Comparison of ENCODE assay signal across 17 cellular contexts in genomic region chr3:33430061-33430460, GRCh38. TPM values are rescaled to one million over a fixed set of nuclear protein-coding genes. Genes with fewer than 3 reads are reported as not detected.
DNase-seq lines count a peak whose midpoint lies in the region; ATAC-seq and TF ChIP-seq lines count a peak whose summit lies in the region.
"Had no signal": no experiment of that assay in that cellular context is flagged by ENCODE, and none has a peak within 500 bp of the region (broad histone marks: within the 10 kb centered on the region; RNA-seq: fewer than 3 reads in every experiment).

No MANE protein-coding gene starts in this region.

- no peaks in the 10 kb centered on the region for H3K9me3 Mint-ChIP-seq in activated CD4-positive, alpha-beta memory T cell treated with anti-CD3 and anti-CD28 coated beads for 36 hours
- H3K9me3 Mint-ChIP-seq in activated CD4-positive, alpha-beta memory T cell treated with anti-CD3 and anti-CD28 coated beads, Interleukin-2, amount 10 ng/mL, durations not matched to agents 7 days and 5 days, result no peaks in the 10 kb centered on the region
- H3K9me3 Mint-ChIP-seq in activated B cell treated with CpG ODN at 0.5 μM for 24 hours (no peaks in the 10 kb centered on the region), glutamatergic neuron (ENCODE audit: unreplicated experiment) (no peaks in the 10 kb centered on the region)
- H3K9me3 Mint-ChIP-seq in naive thymus-derived CD8-positive, alpha-beta T cell, result no peaks in the 10 kb centered on the region
- H3K9me3 Mint-ChIP-seq: naive B cell, WTC11 had no signal

- no peak for DNase-seq in activated CD4-positive, alpha-beta memory T cell treated with anti-CD3 and anti-CD28 coated beads for 36 hours
- no peak for DNase-seq in activated CD4-positive, alpha-beta memory T cell treated with anti-CD3 and anti-CD28 coated beads, Interleukin-2, amount 10 ng/mL, durations not matched to agents 7 days and 5 days
- no peak for DNase-seq in activated B cell treated with CpG ODN at 0.5 μM for 24 hours
- no peak for DNase-seq in naive thymus-derived CD8-positive, alpha-beta T cell
- no peak for DNase-seq in glutamatergic neuron
- no peak for DNase-seq in retina
- DNase-seq in prostate gland (ENCODE audit: low spot score), result no peak
- DNase-seq: dermis blood vessel endothelial cell, GDM1, naive B cell, NCI-H2029 treated with DMSO at 0.1 percent for 48 hours, NCI-H526, Peyer's patch had no signal

- no peak for TF ChIP-seq CTCF in activated B cell treated with CpG ODN at 0.5 μM for 24 hours (IDR thresholded peaks at IDR 0.05)
- no peak for TF ChIP-seq CTCF in glutamatergic neuron (IDR thresholded peaks at IDR 0.05; ENCODE audit: partially characterized antibody, unreplicated experiment)
- no peak for TF ChIP-seq CTCF in prostate gland (IDR thresholded peaks at IDR 0.05)

- no peak overlapping the region for H3K4me3 ChIP-seq in prostate gland
- H3K4me3 ChIP-seq: ascending aorta, HAP-1, Peyer's patch had no signal

- 81% methylated on average over 1 of the region's 1 CpG for WGBS in prostate gland

- H3K27ac Mint-ChIP-seq in activated CD4-positive, alpha-beta memory T cell treated with anti-CD3 and anti-CD28 coated beads for 36 hours, result peak overlapping the region; percentile 61
- no peak overlapping the region for H3K27ac Mint-ChIP-seq in activated CD4-positive, alpha-beta memory T cell treated with anti-CD3 and anti-CD28 coated beads, Interleukin-2, amount 10 ng/mL, durations not matched to agents 7 days and 5 days
- H3K27ac Mint-ChIP-seq in activated B cell treated with CpG ODN at 0.5 μM for 24 hours, result no peak overlapping the region
- peak overlapping the region in 8 of 10 donors; percentile 13 to 63 (median 50) for H3K27ac Mint-ChIP-seq in naive thymus-derived CD8-positive, alpha-beta T cell
- H3K27ac Mint-ChIP-seq in glutamatergic neuron (ENCODE audit: unreplicated experiment), result no peak overlapping the region

- CTCF ChIA-PET in activated CD4-positive, alpha-beta memory T cell treated with anti-CD3 and anti-CD28 coated beads for 36 hours (lab: Charles Lee), result interaction anchor here (1.2 kb wide), 1 partner anchor 8 kb away, joined by 4 read pairs; no protein-coding TSS in a partner anchor
- CTCF ChIA-PET in activated CD4-positive, alpha-beta memory T cell treated with anti-CD3 and anti-CD28 coated beads, Interleukin-2, amount 10 ng/mL, durations not matched to agents 7 days and 5 days (lab: Charles Lee), result interaction anchor here (0.8 to 2.6 kb wide), 4 partner anchors 8 to 57 kb away, joined by 3 to 11 read pairs (median 4); partner anchors contain the start of gene UBP1
- CTCF ChIA-PET in activated B cell treated with CpG ODN at 0.5 μM for 24 hours (lab: Charles Lee), result interaction anchor here (2.0 kb wide), 1 partner anchor 57 kb away, joined by 5 read pairs; no protein-coding TSS in a partner anchor

- H3K4me1 Mint-ChIP-seq in activated CD4-positive, alpha-beta memory T cell treated with anti-CD3 and anti-CD28 coated beads for 36 hours (ENCODE audit: low read depth), result peaks cover 72% of the 10 kb centered on the region
- H3K4me1 Mint-ChIP-seq in activated CD4-positive, alpha-beta memory T cell treated with anti-CD3 and anti-CD28 coated beads, Interleukin-2, amount 10 ng/mL, durations not matched to agents 7 days and 5 days, result peaks cover 55% of the 10 kb centered on the region
- peaks cover 65% of the 10 kb centered on the region for H3K4me1 Mint-ChIP-seq in activated B cell treated with CpG ODN at 0.5 μM for 24 hours
- peaks cover 38 to 87% (median 71%) of the 10 kb centered on the region in 4 donors for H3K4me1 Mint-ChIP-seq in naive thymus-derived CD8-positive, alpha-beta T cell
- peaks cover 32% of the 10 kb centered on the region for H3K4me1 Mint-ChIP-seq in glutamatergic neuron (ENCODE audit: low read depth, unreplicated experiment)

- no peaks in the 10 kb centered on the region for H3K27me3 ChIP-seq in prostate gland (replicated peaks; ENCODE audit: insufficient read depth)
- H3K27me3 ChIP-seq: ascending aorta, Peyer's patch had no signal

- no peaks in the 10 kb centered on the region for H3K36me3 ChIP-seq in prostate gland
- H3K36me3 ChIP-seq: ascending aorta had no signal

- H3K27me3 Mint-ChIP-seq in activated CD4-positive, alpha-beta memory T cell treated with anti-CD3 and anti-CD28 coated beads for 36 hours, result no peaks in the 10 kb centered on the region
- H3K27me3 Mint-ChIP-seq in activated CD4-positive, alpha-beta memory T cell treated with anti-CD3 and anti-CD28 coated beads, Interleukin-2, amount 10 ng/mL, durations not matched to agents 7 days and 5 days, result no peaks in the 10 kb centered on the region
- H3K27me3 Mint-ChIP-seq in activated B cell treated with CpG ODN at 0.5 μM for 24 hours (no peaks in the 10 kb centered on the region), glutamatergic neuron (ENCODE audit: unreplicated experiment) (peaks cover 2% of the 10 kb centered on the region)
- no peaks in the 10 kb centered on the region for H3K27me3 Mint-ChIP-seq in naive thymus-derived CD8-positive, alpha-beta T cell
- H3K27me3 Mint-ChIP-seq: naive B cell had no signal

- no peak for TF ChIP-seq POLR2A in prostate gland (IDR thresholded peaks at IDR 0.05)

- ATAC-seq in GM21529 (IDR thresholded peaks at IDR 0.05; ENCODE audit: unreplicated experiment) (peak; percentile 53), activated B cell treated with CpG ODN at 0.5 μM for 24 hours (ENCODE audit: low read depth) (no peak)
- no peak for ATAC-seq in naive thymus-derived CD8-positive, alpha-beta T cell
- ATAC-seq: WTC11 had no signal

- H3K4me3 Mint-ChIP-seq in activated CD4-positive, alpha-beta memory T cell treated with anti-CD3 and anti-CD28 coated beads for 36 hours, result no peak overlapping the region
- no peak overlapping the region for H3K4me3 Mint-ChIP-seq in activated CD4-positive, alpha-beta memory T cell treated with anti-CD3 and anti-CD28 coated beads, Interleukin-2, amount 10 ng/mL, durations not matched to agents 7 days and 5 days
- H3K4me3 Mint-ChIP-seq in activated B cell treated with CpG ODN at 0.5 μM for 24 hours (peak overlapping the region; percentile 11), glutamatergic neuron (ENCODE audit: unreplicated experiment) (no peak overlapping the region)
- H3K4me3 Mint-ChIP-seq in naive thymus-derived CD8-positive, alpha-beta T cell, result peak overlapping the region in 6 of 10 donors; percentile 8 to 47 (median 26)
- H3K4me3 Mint-ChIP-seq: WTC11 had no signal

- no peaks in the 10 kb centered on the region for H3K9me3 ChIP-seq in prostate gland
- H3K9me3 ChIP-seq: ascending aorta, HAP-1, Peyer's patch had no signal

- H3K27ac ChIP-seq in prostate gland, result no peak overlapping the region
- H3K27ac ChIP-seq: ascending aorta, Peyer's patch had no signal

- POLR2A ChIA-PET in activated CD4-positive, alpha-beta memory T cell treated with anti-CD3 and anti-CD28 coated beads for 36 hours (lab: Charles Lee), result interaction anchor here (0.5 to 2.3 kb wide), 2 partner anchors 9 to 124 kb away, joined by 3 to 12 read pairs; no protein-coding TSS in a partner anchor
- POLR2A ChIA-PET in activated CD4-positive, alpha-beta memory T cell treated with anti-CD3 and anti-CD28 coated beads, Interleukin-2, amount 10 ng/mL, durations not matched to agents 7 days and 5 days (lab: Charles Lee), result interaction anchor here (1.3 to 3.4 kb wide), 2 partner anchors 10 to 12 kb away, joined by 4 to 28 read pairs; partner anchors contain the start of gene UBP1
- POLR2A ChIA-PET in activated B cell treated with CpG ODN at 0.5 μM for 24 hours (lab: Charles Lee), result interaction anchor here (1.2 kb wide), 1 partner anchor 11 kb away, joined by 3 read pairs; no protein-coding TSS in a partner anchor
- POLR2A ChIA-PET in naive thymus-derived CD8-positive, alpha-beta T cell (lab: Charles Lee), result interaction anchor here (1.1 kb wide), 1 partner anchor 10 kb away, joined by 9 read pairs; the partner anchor contains the start of gene UBP1

- no peaks in the 10 kb centered on the region for H3K4me1 ChIP-seq in prostate gland (replicated peaks)

- peaks cover 3% of the 10 kb centered on the region for H3K36me3 Mint-ChIP-seq in activated CD4-positive, alpha-beta memory T cell treated with anti-CD3 and anti-CD28 coated beads for 36 hours
- H3K36me3 Mint-ChIP-seq in activated CD4-positive, alpha-beta memory T cell treated with anti-CD3 and anti-CD28 coated beads, Interleukin-2, amount 10 ng/mL, durations not matched to agents 7 days and 5 days (ENCODE audit: low read depth), result peaks cover 9% of the 10 kb centered on the region
- peaks cover 8% of the 10 kb centered on the region for H3K36me3 Mint-ChIP-seq in activated B cell treated with CpG ODN at 0.5 μM for 24 hours (ENCODE audit: low read depth)
- H3K36me3 Mint-ChIP-seq in naive thymus-derived CD8-positive, alpha-beta T cell, result peaks cover 0 to 16% (median 5%) of the 10 kb centered on the region in 3 donors
- H3K36me3 Mint-ChIP-seq in glutamatergic neuron (ENCODE audit: unreplicated experiment), result no peaks in the 10 kb centered on the region
- H3K36me3 Mint-ChIP-seq: naive B cell had no signal

- intact Hi-C loops in activated CD4-positive, alpha-beta memory T cell treated with anti-CD3 and anti-CD28 coated beads for 36 hours (cut with micrococcal nuclease), result no loop called here
- intact Hi-C loops in activated B cell treated with CpG ODN at 0.5 μM for 24 hours (cut with micrococcal nuclease), result loop anchor here (10.0 kb wide), 1 partner anchor 855 kb away; the partner anchor contains the start of gene DYNC1LI1
- intact Hi-C loops in prostate gland (cut with DNase I), result no loop called here

RNA-seq across cellular contexts. Expression of gene UBP1, which starts 10.1 kb away (rescaled TPM):
- 10 to 100 TPM; 52.6 to 53.2 TPM for total RNA-seq in activated CD4-positive, alpha-beta memory T cell treated with anti-CD3 and anti-CD28 coated beads for 36 hours
- 10 to 100 TPM; 56.1 to 59.8 TPM for total RNA-seq in activated CD4-positive, alpha-beta memory T cell treated with anti-CD3 and anti-CD28 coated beads, Interleukin-2, amount 10 ng/mL, durations not matched to agents 7 days and 5 days
- total RNA-seq in activated B cell treated with CpG ODN at 0.5 μM for 24 hours (50.1 and 68.6 TPM in 2 replicates), glutamatergic neuron (ENCODE audit: unreplicated experiment) (69.9 TPM), prostate gland (10 to 100 TPM; 52.3 to 57.2 TPM)
- 10 to 100 TPM; 93.1 to 98.9 TPM for total RNA-seq in naive thymus-derived CD8-positive, alpha-beta T cell
- polyA plus RNA-seq in naive thymus-derived CD8-positive, alpha-beta T cell, result 10 to 100 TPM in 2 of 3 donors, 1 to 10 TPM in 1; 9.0 to 12.6 (median 12.3) TPM

Comparison
In these comparisons a context has a peak if more than half of its experiments do, and no peak if none do; other contexts are left out.
1. H3K27ac Mint-ChIP-seq: peak in activated CD4-positive, alpha-beta memory T cell treated with anti-CD3 and anti-CD28 coated beads for 36 hours (single experiment) and naive thymus-derived CD8-positive, alpha-beta T cell (8 of 10); none in activated CD4-positive, alpha-beta memory T cell treated with anti-CD3 and anti-CD28 coated beads, Interleukin-2, amount 10 ng/mL, durations not matched to agents 7 days and 5 days (single experiment), activated B cell treated with CpG ODN at 0.5 μM for 24 hours (single experiment) and glutamatergic neuron (single experiment).
2. H3K4me3 Mint-ChIP-seq: peak in activated B cell treated with CpG ODN at 0.5 μM for 24 hours (single experiment) and naive thymus-derived CD8-positive, alpha-beta T cell (6 of 10); none in activated CD4-positive, alpha-beta memory T cell treated with anti-CD3 and anti-CD28 coated beads for 36 hours (single experiment), activated CD4-positive, alpha-beta memory T cell treated with anti-CD3 and anti-CD28 coated beads, Interleukin-2, amount 10 ng/mL, durations not matched to agents 7 days and 5 days (single experiment) and glutamatergic neuron (single experiment).